ENCODE assay signal across 8 cellular contexts in genomic region chr1:154998818-154999650, GRCh38. TPM values are rescaled to one million over a fixed set of nuclear protein-coding genes. Genes with fewer than 3 reads are reported as not detected.
DNase-seq lines count a peak whose midpoint lies in the region; ATAC-seq, FAIRE-seq and TF ChIP-seq lines count a peak whose summit lies in the region.

No MANE protein-coding gene starts in this region.

- TF ChIP-seq POLR2A in NB4 (IDR thresholded peaks at IDR 0.05; ENCODE audit: extremely low read depth, insufficient read length): peak; percentile 36

- no TSS peak for BruUV-seq in MCF 10A (replicated peaks; lab: Mats Ljungman, UMichigan)

- H3K4me1 Mint-ChIP-seq in MCF 10A (ENCODE audit: insufficient read depth, unreplicated experiment): peaks cover 38% of the 10 kb centered on the region
- H3K4me1 Mint-ChIP-seq in immature natural killer cell: peaks cover 25% of the 10 kb centered on the region in 2 donors

- DNase-seq in GF-D8 (lab: John Stamatoyannopoulos, UW) (peak; percentile 81), NB4 (ENCODE audit: low read depth) (peak; percentile 94), MCF 10A (ENCODE audit: unreplicated experiment) (peak; percentile 84), immature natural killer cell (peak; percentile 47 to 53 (median 48)), NCI-H128 (lab: John Stamatoyannopoulos, UW; ENCODE audit: unreplicated experiment) (no peak)
- peak; percentile 88 for DNase-seq in stimulated activated CD4-positive, alpha-beta T cell treated with anti-CD3 and anti-CD28 coated beads, Interleukin-15, amount 100 ng/mL, for 24 hours

- H3K9me3 Mint-ChIP-seq in MCF 10A (ENCODE audit: unreplicated experiment) (no peaks in the 10 kb centered on the region), immature natural killer cell (no peaks in the 10 kb centered on the region)

- peak overlapping the region; percentile 50 for H3K4me3 ChIP-seq in NB4 (ENCODE audit: low read depth, low read length)

- H3K27me3 Mint-ChIP-seq in MCF 10A (ENCODE audit: insufficient read depth, unreplicated experiment) (no peaks in the 10 kb centered on the region), immature natural killer cell (ENCODE audit: low read depth in 3 of 3) (peaks cover 0 to 10% (median 2%) of the 10 kb centered on the region in 3 donors)

- CTCF ChIA-PET in MCF 10A (lab: Yijun Ruan, JAX): interaction anchor here (0.7 to 9.4 kb wide), 22 partner anchors 9 to 518 kb away, joined by 3 to 118 read pairs (median 6); partner anchors contain the start of genes ADAM15, CKS1B, FLAD1 and PBXIP1

- H3K36me3 Mint-ChIP-seq in MCF 10A (ENCODE audit: insufficient read depth, unreplicated experiment) (peaks cover 11% of the 10 kb centered on the region), immature natural killer cell (no peaks in the 10 kb centered on the region)

- peak; percentile 91 for FAIRE-seq in TTC549 (lab: Jason Lieb, UNC)

- peak; percentile 94 for TF ChIP-seq CTCF in NB4 (IDR thresholded peaks at IDR 0.05; ENCODE audit: low read depth, low read length)
- TF ChIP-seq CTCF in MCF 10A (IDR thresholded peaks at IDR 0.05; ENCODE audit: unreplicated experiment): peak; percentile 98

- no peak for ATAC-seq in HG03280 (IDR thresholded peaks at IDR 0.05; ENCODE audit: unreplicated experiment)

- intact Hi-C loops in MCF 10A (cut with micrococcal nuclease): loop anchor here (1.0 kb wide), 3 partner anchors 44 to 330 kb away; no protein-coding TSS in a partner anchor

- H3K27ac Mint-ChIP-seq in MCF 10A (ENCODE audit: low read depth, unreplicated experiment) (peak overlapping the region; percentile 97), immature natural killer cell (peak overlapping the region; percentile 40 to 93 (median 52))

- POLR2A ChIA-PET in MCF 10A (lab: Yijun Ruan, JAX): interaction anchor here (1.2 to 41.1 kb wide), 8 partner anchors 9 to 329 kb away, joined by 3 to 1917 read pairs (median 44); partner anchors contain the start of genes ADAM15, CKS1B, FLAD1 and PBXIP1

- H3K4me3 Mint-ChIP-seq in MCF 10A (ENCODE audit: unreplicated experiment): peak overlapping the region; percentile 32
- peak overlapping the region; percentile 83 to 87 (median 85) for H3K4me3 Mint-ChIP-seq in immature natural killer cell

RNA-seq across cellular contexts. Expression of gene ZBTB7B, which starts 3.6 kb away (rescaled TPM):
- 169 and 175 TPM in 2 replicates for total RNA-seq in MCF 10A (2022)
- polyA plus RNA-seq in immature natural killer cell: 1 to 10 TPM in 2 of 3 donors, under 1 TPM in 1; 0.96 to 3.3 (median 1.8) TPM

RNA-seq across cellular contexts. Expression of gene LENEP, which starts 5.6 kb away (rescaled TPM):
- total RNA-seq in MCF 10A (2022): 0.83 TPM in 1 of 2 replicates, not detected in the other
- polyA plus RNA-seq in immature natural killer cell: not detected

RNA-seq across cellular contexts. Expression of gene FLAD1, which starts 15.9 kb away (rescaled TPM):
- 65.4 and 91.1 TPM in 2 replicates for total RNA-seq in MCF 10A (2022)
- polyA plus RNA-seq in immature natural killer cell: 10 to 100 TPM; 40.9 to 99.7 (median 41.7) TPM

RNA-seq across cellular contexts. Expression of gene CKS1B, which starts 24.6 kb away (rescaled TPM):
- total RNA-seq in MCF 10A (2022): 285 and 289 TPM in 2 replicates
- polyA plus RNA-seq in immature natural killer cell: 10 to 100 TPM; 59.5 to 82.7 (median 67.5) TPM

RNA-seq across cellular contexts. Expression of gene SHC1, which starts 28.5 kb away (rescaled TPM):
- 667 and 885 TPM in 2 replicates for total RNA-seq in MCF 10A (2022)
- 10 to 100 TPM; 32.3 to 49.4 (median 42.5) TPM for polyA plus RNA-seq in immature natural killer cell
